In the genomic region with DNA sequence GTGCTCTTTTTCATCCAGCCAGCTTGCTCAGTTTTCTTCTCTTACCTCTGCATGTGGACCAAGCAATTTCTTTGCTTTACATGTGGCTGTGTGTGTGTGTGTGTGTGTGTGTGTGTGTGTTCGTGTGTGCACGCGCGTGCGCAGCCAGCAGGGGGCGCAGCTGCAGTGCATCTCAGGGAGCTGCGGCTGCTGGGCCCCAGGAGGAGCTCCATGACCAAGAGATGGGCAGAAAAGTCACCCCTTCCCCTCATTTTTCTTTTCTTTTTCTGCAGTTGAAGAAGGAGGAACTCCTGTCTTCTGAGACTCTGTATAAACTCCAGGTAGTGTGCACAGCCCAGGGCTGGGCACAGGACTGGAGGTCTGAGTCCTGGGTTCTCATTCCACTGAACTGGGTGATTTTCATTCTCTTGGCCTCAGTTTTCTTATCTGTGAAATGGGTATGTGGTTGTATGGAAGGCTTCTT, we compare ENCODE assay signal across 8 cellular contexts. TPM values are rescaled to one million over a fixed set of nuclear protein-coding genes. Genes with fewer than 3 reads are reported as not detected.
DNase-seq lines count a peak whose midpoint lies in the region; ATAC-seq and TF ChIP-seq lines count a peak whose summit lies in the region.

No MANE protein-coding gene starts in this region.

- peak; percentile 57 to 60 for ATAC-seq in CD4-positive, CD25-positive, alpha-beta regulatory T cell (ENCODE audit: low read depth in 2 of 2)
- no peak for ATAC-seq in HG02970 (IDR thresholded peaks at IDR 0.05; ENCODE audit: low FRiP score, unreplicated experiment)

- H3K36me3 ChIP-seq in CD4-positive, CD25-positive, alpha-beta regulatory T cell (ENCODE audit: control insufficient read depth, insufficient read depth, low read length): no peaks in the 10 kb centered on the region
- H3K36me3 ChIP-seq in GM23248 (ENCODE audit: low read depth): no peaks in the 10 kb centered on the region

- no peaks in the 10 kb centered on the region for H3K36me3 Mint-ChIP-seq in CD4-positive, CD25-positive, alpha-beta regulatory T cell
- H3K36me3 Mint-ChIP-seq in activated CD4-positive, alpha-beta memory T cell treated with anti-CD3 and anti-CD28 coated beads, Interleukin-2, amount 10 ng/mL, durations not matched to agents 7 days and 5 days (ENCODE audit: low read depth): no peaks in the 10 kb centered on the region
- no peaks in the 10 kb centered on the region for H3K36me3 Mint-ChIP-seq in mesothelial cell of epicardium

- H3K79me2 ChIP-seq in GM23248 (ENCODE audit: insufficient read depth): no peaks in the 10 kb centered on the region

- no peaks in the 10 kb centered on the region for H3K9me2 ChIP-seq in GM23248 (ENCODE audit: insufficient read depth)

- H3K27me3 Mint-ChIP-seq in CD4-positive, CD25-positive, alpha-beta regulatory T cell: peaks cover 9% of the 10 kb centered on the region
- H3K27me3 Mint-ChIP-seq in activated CD4-positive, alpha-beta memory T cell treated with anti-CD3 and anti-CD28 coated beads, Interleukin-2, amount 10 ng/mL, durations not matched to agents 7 days and 5 days: peaks cover 4% of the 10 kb centered on the region
- H3K27me3 Mint-ChIP-seq in mesothelial cell of epicardium (ENCODE audit: low read depth): no peaks in the 10 kb centered on the region

- peak overlapping the region; percentile 42 to 80 (median 43) for H3K27ac Mint-ChIP-seq in CD4-positive, CD25-positive, alpha-beta regulatory T cell
- H3K27ac Mint-ChIP-seq in activated CD4-positive, alpha-beta memory T cell treated with anti-CD3 and anti-CD28 coated beads, Interleukin-2, amount 10 ng/mL, durations not matched to agents 7 days and 5 days: no peak overlapping the region
- H3K27ac Mint-ChIP-seq in mesothelial cell of epicardium: no peak overlapping the region

- H3K9me3 ChIP-seq in CD4-positive, CD25-positive, alpha-beta regulatory T cell (ENCODE audit: control insufficient read depth in 2 of 2, low read length in 2 of 2): no peaks in the 10 kb centered on the region
- H3K9me3 ChIP-seq in GM23248 (ENCODE audit: low read depth): no peaks in the 10 kb centered on the region

- H3K4me1 Mint-ChIP-seq in CD4-positive, CD25-positive, alpha-beta regulatory T cell: peaks cover 0 to 3% (median 0%) of the 10 kb centered on the region in 4 donors
- no peaks in the 10 kb centered on the region for H3K4me1 Mint-ChIP-seq in activated CD4-positive, alpha-beta memory T cell treated with anti-CD3 and anti-CD28 coated beads, Interleukin-2, amount 10 ng/mL, durations not matched to agents 7 days and 5 days
- no peaks in the 10 kb centered on the region for H3K4me1 Mint-ChIP-seq in mesothelial cell of epicardium

- no peaks in the 10 kb centered on the region for H3K27me3 ChIP-seq in CD4-positive, CD25-positive, alpha-beta regulatory T cell (ENCODE audit: control insufficient read depth, insufficient read depth, low read length)
- H3K27me3 ChIP-seq in GM23248 (replicated peaks; ENCODE audit: insufficient read depth): no peaks in the 10 kb centered on the region

- TF ChIP-seq CTCF in mesothelial cell of epicardium (IDR thresholded peaks at IDR 0.05; ENCODE audit: unreplicated experiment): peak; percentile 77

- in situ Hi-C loops in GM23248 (cut with MboI): no loop called here

- H3K9me3 Mint-ChIP-seq in CD4-positive, CD25-positive, alpha-beta regulatory T cell: no peaks in the 10 kb centered on the region
- H3K9me3 Mint-ChIP-seq in activated CD4-positive, alpha-beta memory T cell treated with anti-CD3 and anti-CD28 coated beads, Interleukin-2, amount 10 ng/mL, durations not matched to agents 7 days and 5 days: no peaks in the 10 kb centered on the region
- no peaks in the 10 kb centered on the region for H3K9me3 Mint-ChIP-seq in mesothelial cell of epicardium

- H3K4me2 ChIP-seq in GM23248 (ENCODE audit: unreplicated experiment): no peak overlapping the region

- H3K9ac ChIP-seq in GM23248: no peak overlapping the region

- no peak overlapping the region for H3K27ac ChIP-seq in CD4-positive, CD25-positive, alpha-beta regulatory T cell (ENCODE audit: insufficient read depth, low read length, poor library complexity, severe bottlenecking)
- H3K27ac ChIP-seq in GM23248: no peak overlapping the region

- WGBS in GM23248 (ENCODE audit: low coverage in 1 of 2, low lambda C conversion rate in 2 of 2, missing lambda C conversion rate in 2 of 2), 2 experiments: 0 to 2% methylated on average over 7 of the region's 7 CpGs

- H3F3A ChIP-seq in GM23248 (ENCODE audit: insufficient read depth): no peaks in the 10 kb centered on the region

- no peak overlapping the region for H2AFZ ChIP-seq in GM23248

- no peak overlapping the region for H3K4me3 ChIP-seq in CD4-positive, CD25-positive, alpha-beta regulatory T cell (ENCODE audit: low read depth, low read length)
- H3K4me3 ChIP-seq in GM23248: no peak overlapping the region

- DNase-seq in CD4-positive, CD25-positive, alpha-beta regulatory T cell: peak; percentile 41 to 78 (median 57)
- peak; percentile 67 for DNase-seq in GM23248
- peak; percentile 66 for DNase-seq in NCI-H748 (lab: John Stamatoyannopoulos, UW; ENCODE audit: unreplicated experiment)
- DNase-seq in activated CD4-positive, alpha-beta memory T cell treated with anti-CD3 and anti-CD28 coated beads, Interleukin-2, amount 10 ng/mL, durations not matched to agents 7 days and 5 days: peak; percentile 71
- peak; percentile 50 for DNase-seq in effector CD4-positive, alpha-beta T cell
- DNase-seq in mesothelial cell of epicardium (ENCODE audit: low spot score in 2 of 2, unreplicated experiment in 2 of 2): peak; percentile 64 to 79
- DNase-seq in stimulated activated CD8-positive, alpha-beta memory T cell treated with anti-CD3 and anti-CD28 coated beads, Interleukin-2, amount 100 ng/mL, for 1 hour (ENCODE audit: low read depth in 2 of 2): peak; percentile 8 to 38

- H3K4me3 Mint-ChIP-seq in CD4-positive, CD25-positive, alpha-beta regulatory T cell: peak overlapping the region in 1 of 4 donors; percentile 62
- H3K4me3 Mint-ChIP-seq in activated CD4-positive, alpha-beta memory T cell treated with anti-CD3 and anti-CD28 coated beads, Interleukin-2, amount 10 ng/mL, durations not matched to agents 7 days and 5 days: no peak overlapping the region
- H3K4me3 Mint-ChIP-seq in mesothelial cell of epicardium: no peak overlapping the region

- H3K4me1 ChIP-seq in CD4-positive, CD25-positive, alpha-beta regulatory T cell (ENCODE audit: control insufficient read depth, insufficient read depth, low read length, poor library complexity, severe bottlenecking): no peaks in the 10 kb centered on the region
- H3K4me1 ChIP-seq in GM23248 (ENCODE audit: insufficient read depth): no peaks in the 10 kb centered on the region

- POLR2A ChIA-PET in activated CD4-positive, alpha-beta memory T cell treated with anti-CD3 and anti-CD28 coated beads, Interleukin-2, amount 10 ng/mL, durations not matched to agents 7 days and 5 days (lab: Charles Lee): no interaction called here

- no peaks in the 10 kb centered on the region for H4K20me1 ChIP-seq in GM23248 (ENCODE audit: insufficient read depth)

- CTCF ChIA-PET in activated CD4-positive, alpha-beta memory T cell treated with anti-CD3 and anti-CD28 coated beads, Interleukin-2, amount 10 ng/mL, durations not matched to agents 7 days and 5 days (lab: Charles Lee): interaction anchor here (0.6 to 1.9 kb wide), 54 partner anchors 9 to 1778 kb away, joined by 3 to 25 read pairs (median 4); a partner anchor contains a TSS

RNA-seq across cellular contexts. Expression of a gene that starts 41.8 kb away (rescaled TPM):
- 0.35 TPM for total RNA-seq in CD4-positive, CD25-positive, alpha-beta regulatory T cell
- under 1 TPM in 1 of 4 donors, not detected in 3; 0.15 TPM for polyA plus RNA-seq in CD4-positive, CD25-positive, alpha-beta regulatory T cell
- not detected in 2 replicates for total RNA-seq in GM23248 (2014; rRNA removed; shearing (Covaris generic))
- polyA plus RNA-seq in GM23248 (2016; fragmentation: Nextera tagmentation; extraction: Ambion mirVana): not detected in 2 replicates
- total RNA-seq in activated CD4-positive, alpha-beta memory T cell treated with anti-CD3 and anti-CD28 coated beads, Interleukin-2, amount 10 ng/mL, durations not matched to agents 7 days and 5 days: not detected
- 7.0 to 8.2 TPM (median 7.1 TPM) in 3 replicates for total RNA-seq in mesothelial cell of epicardium

Comparison
In these comparisons a context has a peak if more than half of its experiments do, and no peak if none do; other contexts are left out.
1. H3K27ac Mint-ChIP-seq: peak in CD4-positive, CD25-positive, alpha-beta regulatory T cell (3 of 3); none in activated CD4-positive, alpha-beta memory T cell treated with anti-CD3 and anti-CD28 coated beads, Interleukin-2, amount 10 ng/mL, durations not matched to agents 7 days and 5 days (single experiment) and mesothelial cell of epicardium (single experiment).
2. Peak in every context shown above with its lines, with median percentiles within 50 percentile points of each other: DNase-seq.